In the genomic region with DNA sequence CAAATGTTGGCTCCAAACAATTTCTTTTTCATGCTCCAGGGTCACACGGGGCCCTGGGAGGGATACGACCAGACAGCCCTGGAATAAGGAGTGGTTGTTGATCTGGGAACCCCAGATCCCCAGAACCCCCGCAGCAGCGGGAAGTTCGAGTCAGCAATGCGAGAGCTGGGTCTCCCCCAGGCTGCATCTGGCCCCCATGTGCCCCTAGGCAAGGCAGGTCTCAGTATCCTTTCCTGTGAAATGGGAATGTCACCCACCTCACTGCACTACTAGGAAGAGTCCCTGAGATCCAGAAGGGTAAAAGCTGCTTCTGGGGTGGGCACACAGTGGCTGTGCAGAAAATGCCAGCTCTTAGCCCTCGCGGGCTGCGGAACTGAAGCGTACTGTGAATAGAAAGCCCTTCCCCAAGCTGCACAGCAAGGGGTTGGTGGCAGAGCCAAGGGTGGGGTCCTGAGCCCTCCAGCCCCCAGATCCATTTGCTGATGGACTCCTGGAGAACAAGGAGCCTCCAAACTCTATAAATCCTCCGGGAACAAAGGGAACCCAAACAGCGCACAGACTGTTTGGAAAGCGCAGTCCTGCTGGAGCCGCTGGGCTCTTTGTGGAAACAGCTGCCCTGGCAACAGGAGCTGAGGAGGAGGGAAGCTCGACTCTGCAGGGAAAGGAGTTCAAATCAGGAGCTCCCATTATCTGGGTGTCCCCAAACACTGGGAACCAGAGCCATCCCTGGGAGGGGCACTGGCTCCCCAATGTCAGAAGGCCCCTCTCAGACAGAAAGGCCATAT, we compare ENCODE assay signal across 16 cellular contexts.
DNase-seq lines count a peak whose midpoint lies in the region; TF ChIP-seq lines count a peak whose summit lies in the region.
"Had no signal": no experiment of that assay in that cellular context is flagged by ENCODE, and none has a peak within 500 bp of the region (broad histone marks: within the 10 kb centered on the region; RNA-seq: fewer than 3 reads in every experiment).

No MANE protein-coding gene starts in this region.

- no peak overlapping the region for H3K27ac ChIP-seq in coronary artery
- no peak overlapping the region for H3K27ac ChIP-seq in effector memory CD4-positive, alpha-beta T cell (ENCODE audit: insufficient read depth, low read length, poor library complexity, severe bottlenecking)
- H3K27ac ChIP-seq: 22Rv1, colonic mucosa, epithelial cell of prostate, thoracic aorta had no signal

- H3K4me3 ChIP-seq in coronary artery, result no peak overlapping the region
- no peak overlapping the region for H3K4me3 ChIP-seq in effector memory CD4-positive, alpha-beta T cell (ENCODE audit: insufficient read depth, low read depth, low read length, poor library complexity, severe bottlenecking)
- H3K4me3 ChIP-seq: colonic mucosa, thoracic aorta had no signal

- peaks cover 3% of the 10 kb centered on the region for H3K9me3 ChIP-seq in effector memory CD4-positive, alpha-beta T cell (ENCODE audit: control insufficient read depth, low read length)
- H3K9me3 ChIP-seq: colonic mucosa had no signal

- intact Hi-C loops in posterior vena cava (cut with DNase I), result no loop called here

- no peak for TF ChIP-seq CTCF in coronary artery (IDR thresholded peaks at IDR 0.05)

- DNase-seq in NCI-H1092 treated with DMSO at 0.1 percent for 48 hours (lab: John Stamatoyannopoulos, UW), result peak; percentile 37
- no peak for DNase-seq in NCI-H1092 (lab: John Stamatoyannopoulos, UW)
- peak; percentile 44 for DNase-seq in NCI-H1694 treated with DMSO at 0.1 percent for 48 hours (lab: John Stamatoyannopoulos, UW)
- peak; percentile 56 for DNase-seq in coronary artery (ENCODE audit: low spot score)
- peak; percentile 76 for DNase-seq in posterior vena cava (ENCODE audit: low spot score)
- no peak for DNase-seq in activated T-cell treated with anti-CD3 and anti-CD28 coated beads, Interleukin-2, amount 50 U/mL, for 1 hour
- no peak for DNase-seq in islet precursor cell
- no peak for DNase-seq in effector memory CD4-positive, alpha-beta T cell
- DNase-seq: activated gamma-delta T cell treated with Interleukin-2 at 50 U/mL for 16 hours; colonic mucosa; DND-41; SIG-M5; stimulated activated CD4-positive, alpha-beta T cell treated with anti-CD3 and anti-CD28 coated beads, Interleukin-4, amount 100 ng/mL, for 24 hours had no signal

- H3K36me3 ChIP-seq in effector memory CD4-positive, alpha-beta T cell (ENCODE audit: control insufficient read depth, insufficient read depth, low read length), result no peaks in the 10 kb centered on the region
- H3K36me3 ChIP-seq: colonic mucosa, thoracic aorta had no signal

- H3K27me3 ChIP-seq in effector memory CD4-positive, alpha-beta T cell (replicated peaks; ENCODE audit: control insufficient read depth, insufficient read depth, low read length, poor library complexity, severe bottlenecking), result no peaks in the 10 kb centered on the region
- H3K27me3 ChIP-seq: colonic mucosa had no signal

- H3K4me1 ChIP-seq in effector memory CD4-positive, alpha-beta T cell (ENCODE audit: control insufficient read depth, insufficient read depth, low read length, poor library complexity, severe bottlenecking), result no peaks in the 10 kb centered on the region
- H3K4me1 ChIP-seq: colonic mucosa had no signal

Comparison
In these comparisons a context has a peak if more than half of its experiments do, and no peak if none do; other contexts are left out.
1. DNase-seq: peak in NCI-H1092 treated with DMSO at 0.1 percent for 48 hours (single experiment), NCI-H1694 treated with DMSO at 0.1 percent for 48 hours (single experiment), coronary artery (single experiment) and posterior vena cava (single experiment); none in NCI-H1092 (single experiment), activated T-cell treated with anti-CD3 and anti-CD28 coated beads, Interleukin-2, amount 50 U/mL, for 1 hour (single experiment), islet precursor cell (single experiment) and effector memory CD4-positive, alpha-beta T cell (0 of 3).